ENCODE assay signal across 2 cellular contexts in genomic region chr1:166874464-166874863, GRCh38.
TF ChIP-seq lines count a peak whose summit lies in the region.

No MANE protein-coding gene starts in this region.

TF ChIP-seq in HCT116, 20 proteins besides CTCF, POLR2A, EP300 and RAD21 (continued from another document):
- TF ChIP-seq ATF3 (IDR thresholded peaks at IDR 0.05) (no peak), POLR2AphosphoS5 (IDR thresholded peaks at IDR 0.05; ENCODE audit: low read depth, low read length) (no peak)

TF ChIP-seq in liver, 16 proteins besides CTCF, POLR2A, EP300 and RAD21:
- TF ChIP-seq REST (IDR thresholded peaks at IDR 0.05) = no peak
- TF ChIP-seq GABPA (IDR thresholded peaks at IDR 0.05 in 1 of 2, conservative IDR thresholded peaks at IDR 0.05 in 1 of 2) = no peak
- TF ChIP-seq FOXA2 (IDR thresholded peaks at IDR 0.05) = no peak
- TF ChIP-seq HNF4G (IDR thresholded peaks at IDR 0.05) = peak; percentile 95
- TF ChIP-seq YY1 (IDR thresholded peaks at IDR 0.05) = no peak
- peak; percentile 33 for TF ChIP-seq ATF3 (IDR thresholded peaks at IDR 0.05)
- TF ChIP-seq TAF1 (conservative IDR thresholded peaks at IDR 0.05) = peak; percentile 75
- TF ChIP-seq SP1 (IDR thresholded peaks at IDR 0.05) = peak; percentile 94
- TF ChIP-seq EGR1 (IDR thresholded peaks at IDR 0.05; ENCODE audit: low read depth in 2 of 2) = no peak
- TF ChIP-seq RXRA (IDR thresholded peaks at IDR 0.05) = peak; percentile 85 to 96
- peak; percentile 68 for TF ChIP-seq NR2F2 (IDR thresholded peaks at IDR 0.05)
- TF ChIP-seq JUND (IDR thresholded peaks at IDR 0.05) = peak; percentile 33 to 41
- TF ChIP-seq FOXA1 (IDR thresholded peaks at IDR 0.05) = no peak
- TF ChIP-seq MAX (IDR thresholded peaks at IDR 0.05) = no peak
- peak; percentile 96 to 98 for TF ChIP-seq HNF4A (conservative IDR thresholded peaks at IDR 0.05)
- no peak for TF ChIP-seq ZBTB33 (IDR thresholded peaks at IDR 0.05)
